In the genomic region with DNA sequence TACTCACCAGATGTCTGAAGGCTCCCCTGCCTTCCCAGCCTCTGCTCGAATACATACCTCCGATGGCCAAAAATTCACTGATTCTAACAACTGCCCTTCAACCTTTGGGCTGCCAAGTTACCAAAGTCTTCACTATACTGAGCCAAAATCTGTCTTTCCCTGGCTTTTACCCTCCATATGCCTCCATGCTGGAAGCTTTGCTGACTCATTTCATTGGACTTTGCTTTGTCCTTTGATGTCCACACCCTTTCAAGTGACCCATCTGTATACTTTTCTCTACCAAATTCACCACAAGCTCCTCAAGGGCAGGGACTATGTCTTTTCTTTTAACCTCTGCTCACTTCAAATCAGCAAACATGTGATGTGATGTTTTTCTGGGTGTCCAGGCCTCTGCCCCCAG, we compare ENCODE assay signal across 20 cellular contexts. TPM values are rescaled to one million over a fixed set of nuclear protein-coding genes. Genes with fewer than 3 reads are reported as not detected.
DNase-seq lines count a peak whose midpoint lies in the region; ATAC-seq, FAIRE-seq and TF ChIP-seq lines count a peak whose summit lies in the region.
"Had no signal": no experiment of that assay in that cellular context is flagged by ENCODE, and none has a peak within 500 bp of the region (broad histone marks: within the 10 kb centered on the region; RNA-seq: fewer than 3 reads in every experiment).

No MANE protein-coding gene starts in this region.

- FAIRE-seq in urothelium cell line (lab: Jason Lieb, UNC) = no peak
- FAIRE-seq: colon, TTC549 had no signal

- H3K4me1 ChIP-seq in right cardiac atrium (ENCODE audit: control insufficient read depth, insufficient read depth, low read length) = peaks cover 24% of the 10 kb centered on the region

- no peaks in the 10 kb centered on the region for H3K36me3 Mint-ChIP-seq in natural killer cell

- DNase-seq in right cardiac atrium (no peak), cardiac septum (ENCODE audit: low spot score) (no peak), SW480 (ENCODE audit: low spot score) (peak; percentile 92), fibroblast of the aortic adventitia (ENCODE audit: low read depth) (peak; percentile 56), urothelium cell line (ENCODE audit: low spot score) (peak; percentile 70), natural killer cell (no peak), DMS153 (lab: John Stamatoyannopoulos, UW) (no peak)
- DNase-seq in stimulated activated CD4-positive, alpha-beta T cell treated with anti-CD3 and anti-CD28 coated beads, Interleukin-12 subunit alpha, Interleukin-12 subunit beta, amount 100 ng/mL, for 4 hours = no peak
- DNase-seq: activated CD4-positive, alpha-beta T cell treated with anti-CD3 and anti-CD28 coated beads, Interleukin-2, amount 50 U/mL, for 48 hours; activated naive CD8-positive, alpha-beta T cell treated with anti-CD3 and anti-CD28 coated beads, Interleukin-2, amount 50 U/mL, for 24 hours; activated T-cell treated with anti-CD3 and anti-CD28 coated beads, Interleukin-2, amount 50 U/mL, for 48 hours; NCI-H1436; NCI-H345; stimulated activated CD4-positive, alpha-beta T cell treated with anti-CD3 and anti-CD28 coated beads, Interleukin-4, amount 100 ng/mL, for 1 hour; transverse colon had no signal

- peak overlapping the region; percentile 85 for H3K27ac ChIP-seq in right cardiac atrium (ENCODE audit: low read length)
- H3K27ac ChIP-seq: transverse colon had no signal

- no peaks in the 10 kb centered on the region for H3K9me3 ChIP-seq in right cardiac atrium (ENCODE audit: control insufficient read depth, low read length)
- H3K9me3 ChIP-seq: transverse colon had no signal

- H3K4me3 Mint-ChIP-seq in natural killer cell = no peak overlapping the region
- H3K4me3 Mint-ChIP-seq: activated naive CD8-positive, alpha-beta T cell treated with anti-CD3 and anti-CD28 coated beads, Interleukin-2, amount 50 U/mL, for 24 hours had no signal

- H3K9me3 Mint-ChIP-seq in natural killer cell = no peaks in the 10 kb centered on the region
- H3K9me3 Mint-ChIP-seq: activated naive CD8-positive, alpha-beta T cell treated with anti-CD3 and anti-CD28 coated beads, Interleukin-2, amount 50 U/mL, for 24 hours had no signal

- peaks cover 22 to 30% of the 10 kb centered on the region in 2 donors for H3K27me3 Mint-ChIP-seq in natural killer cell (ENCODE audit: low read depth in 2 of 2)

- H3K27ac Mint-ChIP-seq in natural killer cell = no peak overlapping the region
- H3K27ac Mint-ChIP-seq: activated naive CD8-positive, alpha-beta T cell treated with anti-CD3 and anti-CD28 coated beads, Interleukin-2, amount 50 U/mL, for 24 hours had no signal

- TF ChIP-seq CTCF in fibroblast of the aortic adventitia (IDR thresholded peaks at IDR 0.05; ENCODE audit: insufficient read depth, low read length) (no peak), natural killer cell (IDR thresholded peaks at IDR 0.05) (no peak)

- no peaks in the 10 kb centered on the region for H3K27me3 ChIP-seq in right cardiac atrium (ENCODE audit: control insufficient read depth, insufficient read depth)

- intact Hi-C loops in right cardiac atrium (cut with DNase I) (no loop called here), cardiac septum (cut with DNase I) (no loop called here), natural killer cell (cut with micrococcal nuclease) (no loop called here)

- peaks cover 6 to 9% of the 10 kb centered on the region in 2 donors for H3K4me1 Mint-ChIP-seq in natural killer cell

- H3K4me3 ChIP-seq in right cardiac atrium (ENCODE audit: low read length) (no peak overlapping the region), fibroblast of the aortic adventitia (ENCODE audit: low read depth, low read length) (no peak overlapping the region)
- H3K4me3 ChIP-seq: lung, transverse colon had no signal

- ATAC-seq in right cardiac atrium (no peak), natural killer cell (no peak)
- ATAC-seq: activated naive CD8-positive, alpha-beta T cell treated with anti-CD3 and anti-CD28 coated beads, Interleukin-2, amount 50 U/mL, for 24 hours had no signal

- WGBS in right cardiac atrium = 93% methylated on average over 2 of the region's 2 CpGs

RNA-seq across cellular contexts. Expression of gene MTMR4, which starts 21.0 kb away (rescaled TPM):
- total RNA-seq in right cardiac atrium (10 to 100 TPM; 11.5 to 26.5 (median 23.5) TPM), cardiac septum (23.4 TPM), fibroblast of the aortic adventitia (ENCODE audit: low replicate concordance) (33.3 and 49.8 TPM in 2 replicates), natural killer cell (10 to 100 TPM; 28.4 to 43.4 (median 39.7) TPM)
- polyA plus RNA-seq in right cardiac atrium = 8.5 TPM

RNA-seq across cellular contexts. Expression of gene HSF5, which starts 47.2 kb away (rescaled TPM):
- total RNA-seq in right cardiac atrium (under 1 TPM in 3 of 4 donors, not detected in 1; 0.06 to 0.23 (median 0.08) TPM), cardiac septum (not detected), fibroblast of the aortic adventitia (ENCODE audit: low replicate concordance) (0.16 TPM in 1 of 2 replicates, not detected in the other), natural killer cell (under 1 TPM; 0.45 to 1.00 (median 0.94) TPM)
- 0.02 TPM for polyA plus RNA-seq in right cardiac atrium
- total RNA-seq: SK-MEL-5 had no signal
- polyA plus RNA-seq: AG04450 had no signal

Comparison
In these comparisons a context has a peak if more than half of its experiments do, and no peak if none do; other contexts are left out.
1. DNase-seq: peak in SW480 (single experiment), fibroblast of the aortic adventitia (single experiment) and urothelium cell line (single experiment); none in right cardiac atrium (0 of 3), cardiac septum (single experiment), stimulated activated CD4-positive, alpha-beta T cell treated with anti-CD3 and anti-CD28 coated beads, Interleukin-12 subunit alpha, Interleukin-12 subunit beta, amount 100 ng/mL, for 4 hours (single experiment), natural killer cell (single experiment) and DMS153 (single experiment).